35 cellular contexts compared by ENCODE assay signal in the genomic region with DNA sequence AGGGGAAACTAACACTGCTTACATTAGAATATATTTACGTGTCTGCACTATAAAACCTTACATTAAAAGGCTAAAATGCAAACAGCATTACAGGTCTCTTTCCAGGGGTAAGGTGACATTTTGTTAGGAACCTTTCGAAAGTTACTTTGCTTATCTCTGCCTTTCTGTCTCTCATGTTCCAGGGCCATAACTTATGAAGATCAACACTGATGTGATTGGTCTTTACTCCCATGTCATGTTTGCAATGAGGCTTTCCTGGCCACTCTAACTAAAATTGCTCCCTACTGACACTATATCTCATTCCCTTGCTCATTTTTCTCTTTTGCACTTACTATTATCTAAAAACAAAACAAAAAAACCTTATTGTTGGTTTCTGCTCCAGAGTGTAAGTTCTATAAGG.
DNase-seq lines count a peak whose midpoint lies in the region; ATAC-seq, FAIRE-seq and TF ChIP-seq lines count a peak whose summit lies in the region.
"Had no signal": no experiment of that assay in that cellular context is flagged by ENCODE, and none has a peak within 500 bp of the region (broad histone marks: within the 10 kb centered on the region; RNA-seq: fewer than 3 reads in every experiment).

No MANE protein-coding gene starts in this region.

- no peak overlapping the region for H3K4me3 Mint-ChIP-seq in nephron progenitor cell
- H3K4me3 Mint-ChIP-seq: B cell; CD14-positive monocyte; CD4-positive, alpha-beta memory T cell; CD4-positive, alpha-beta T cell; CD4-positive, CD25-positive, alpha-beta regulatory T cell; CD8-positive, alpha-beta memory T cell; CD8-positive, alpha-beta T cell had no signal

- H3K4me3 ChIP-seq in K562, result no peak overlapping the region
- H3K4me3 ChIP-seq: A549; BLaER1; BLaER1 treated with 17β-estradiol and CSF1 and Interleukin-3, amounts not matched to agents 10 nM and 100 nM had no signal

- H3K27me3 Mint-ChIP-seq in nephron progenitor cell (ENCODE audit: low read depth, poor library complexity), result no peaks in the 10 kb centered on the region
- H3K27me3 Mint-ChIP-seq: B cell; CD4-positive, alpha-beta memory T cell had no signal

- DNase-seq in OCI-M1 (lab: John Stamatoyannopoulos, UW) (peak; percentile 42), K562 (ENCODE audit: extremely low read depth in 1 of 4, low spot score in 3 of 4) (peak in 1 of 4 experiments; percentile 44), nephron progenitor cell (no peak), AG08396 (ENCODE audit: low spot score) (no peak), foreskin keratinocyte (no peak)
- DNase-seq: 8988T; ACHN; AML-193; BE2C; C1 segment of cervical spinal cord; Caco-2; Calu3; CD4-positive, alpha-beta memory T cell; CD4-positive, alpha-beta T cell; CD4-positive, CD25-positive, alpha-beta regulatory T cell; CD8-positive, alpha-beta memory T cell; CD8-positive, alpha-beta T cell; COR-L47; DMS 273 treated with DMSO at 0.1 percent for 48 hours; DMS153; DMS53; DMS79; DMS79 treated with DMSO at 0.1 percent for 48 hours; DND-41; EL had no signal

- 0% methylated on average over 2 of the region's 2 CpGs for WGBS in K562 (ENCODE audit: insufficient coverage, low coverage, missing lambda C conversion rate)

- no peaks in the 10 kb centered on the region for H3K27me3 ChIP-seq in K562 (ENCODE audit: control insufficient read depth in 2 of 2, insufficient read depth in 2 of 2, low read length in 2 of 2)
- peaks cover 8% of the 10 kb centered on the region for H3K27me3 ChIP-seq in foreskin keratinocyte
- H3K27me3 ChIP-seq: BE2C; BLaER1; BLaER1 treated with 17β-estradiol and CSF1 and Interleukin-3, amounts not matched to agents 10 nM and 100 nM had no signal

- intact Hi-C loops in K562 (cut with micrococcal nuclease), result no loop called here

- CTCF ChIA-PET in K562 (lab: Yijun Ruan, JAX; ENCODE audit: low intra/inter-chr PET ratio), result no interaction called here

- no peaks in the 10 kb centered on the region for H4K20me1 ChIP-seq in K562 (replicated peaks; ENCODE audit: control insufficient read depth, insufficient read depth, low read length)
- H4K20me1 ChIP-seq: BLaER1; BLaER1 treated with 17β-estradiol and CSF1 and Interleukin-3, amounts not matched to agents 10 nM and 100 nM had no signal

- no TSS peak for BruUV-seq in K562 (replicated peaks; lab: Mats Ljungman, UMichigan)

- no peak for TF ChIP-seq EP300 in K562 (IDR thresholded peaks at IDR 0.05; ENCODE audit: low read length)

- POLR2A ChIA-PET in K562 (lab: Yijun Ruan, JAX), result interaction anchor here (0.7 to 1.1 kb wide), 2 partner anchors 11 to 20 kb away, joined by 3 read pairs; no protein-coding TSS in a partner anchor

- H3K9me1 ChIP-seq in K562 (ENCODE audit: control insufficient read depth, insufficient read depth, low read length), result no peaks in the 10 kb centered on the region

- H3K4me2 ChIP-seq in K562 (ENCODE audit: insufficient read depth, low read length), result peak overlapping the region; percentile 38; the same call in 1 of the 2 replicates
- H3K4me2 ChIP-seq: A549; BLaER1; BLaER1 treated with 17β-estradiol and CSF1 and Interleukin-3, amounts not matched to agents 10 nM and 100 nM had no signal

- ATAC-seq in K562 (peak; percentile 23; the same call in 2 of the 3 replicates), foreskin keratinocyte (no peak), GM21367 (IDR thresholded peaks at IDR 0.05; ENCODE audit: unreplicated experiment) (no peak)
- ATAC-seq: A549; CD8-positive, alpha-beta T cell had no signal

- H3K4me1 Mint-ChIP-seq in nephron progenitor cell, result peaks cover 26% of the 10 kb centered on the region
- H3K4me1 Mint-ChIP-seq: B cell; CD14-positive monocyte; CD4-positive, alpha-beta memory T cell; CD4-positive, CD25-positive, alpha-beta regulatory T cell; CD8-positive, alpha-beta memory T cell had no signal

- no peak for TF ChIP-seq RAD21 in K562 (CRISPR knock-in tag; conservative IDR thresholded peaks at IDR 0.05 in 1 of 2, IDR thresholded peaks at IDR 0.05 in 1 of 2)

- peaks cover 4 to 18% of the 10 kb centered on the region in 2 experiments; a peak in 4 of 5 replicates for H3K4me1 ChIP-seq in K562 (replicated peaks in 1 of 2; ENCODE audit: control insufficient read depth in 2 of 2, insufficient read depth in 2 of 2, low read length in 2 of 2)
- H3K4me1 ChIP-seq in foreskin keratinocyte, result no peaks in the 10 kb centered on the region
- H3K4me1 ChIP-seq: A549; BLaER1; BLaER1 treated with 17β-estradiol and CSF1 and Interleukin-3, amounts not matched to agents 10 nM and 100 nM; Caco-2 had no signal

- FAIRE-seq in K562 (lab: Jason Lieb, UNC), result no peak
- FAIRE-seq: A204.1, A549, D721Med had no signal

- peak overlapping the region; percentile 82 for H2AFZ ChIP-seq in K562 (ENCODE audit: low read depth, low read length)

- H3K36me3 Mint-ChIP-seq in nephron progenitor cell (ENCODE audit: low read depth), result no peaks in the 10 kb centered on the region
- H3K36me3 Mint-ChIP-seq: CD14-positive monocyte; CD4-positive, alpha-beta memory T cell; CD4-positive, CD25-positive, alpha-beta regulatory T cell; CD8-positive, alpha-beta memory T cell; CD8-positive, alpha-beta T cell had no signal

- no peak overlapping the region; a peak in 1 of 4 replicates for H3K9ac ChIP-seq in K562 (ENCODE audit: insufficient read depth in 1 of 2, low read depth in 2 of 2, low read length in 2 of 2)
- H3K9ac ChIP-seq: BLaER1; BLaER1 treated with 17β-estradiol and CSF1 and Interleukin-3, amounts not matched to agents 10 nM and 100 nM had no signal

- H3K27ac Mint-ChIP-seq in nephron progenitor cell, result peak overlapping the region; percentile 62
- H3K27ac Mint-ChIP-seq: B cell; CD4-positive, alpha-beta memory T cell; CD4-positive, alpha-beta T cell; CD4-positive, CD25-positive, alpha-beta regulatory T cell; CD8-positive, alpha-beta memory T cell; CD8-positive, alpha-beta T cell had no signal

- no peaks in the 10 kb centered on the region for H3K9me3 ChIP-seq in K562 (replicated peaks; ENCODE audit: control insufficient read depth, insufficient read depth, low read depth, low read length)
- H3K9me3 ChIP-seq: A549; BE2C; BLaER1; BLaER1 treated with 17β-estradiol and CSF1 and Interleukin-3, amounts not matched to agents 10 nM and 100 nM; Caco-2 had no signal

- no peaks in the 10 kb centered on the region for H3K36me3 ChIP-seq in K562 (ENCODE audit: control insufficient read depth, insufficient read depth, low read length)
- H3K36me3 ChIP-seq: BE2C; BLaER1; BLaER1 treated with 17β-estradiol and CSF1 and Interleukin-3, amounts not matched to agents 10 nM and 100 nM had no signal

- no peaks in the 10 kb centered on the region for H3K9me3 Mint-ChIP-seq in nephron progenitor cell
- H3K9me3 Mint-ChIP-seq: CD4-positive, alpha-beta memory T cell; CD4-positive, alpha-beta T cell; CD8-positive, alpha-beta T cell had no signal

- peaks cover 29% of the 10 kb centered on the region for H3K79me2 ChIP-seq in K562 (ENCODE audit: control insufficient read depth, insufficient read depth, low read length)

- TF ChIP-seq CTCF in K562 (IDR thresholded peaks at IDR 0.05 in 2 of 3, conservative IDR thresholded peaks at IDR 0.05 in 1 of 3; ENCODE audit: insufficient read depth in 2 of 3, low read depth in 1 of 3, low read length in 3 of 3), result no peak
- no peak for TF ChIP-seq CTCF in nephron progenitor cell (IDR thresholded peaks at IDR 0.05)
- no peak for TF ChIP-seq CTCF in foreskin keratinocyte (conservative IDR thresholded peaks at IDR 0.05)

- in situ Hi-C loops in K562 (cut with MboI), result no loop called here

- no peak for TF ChIP-seq POLR2A in K562 (conservative IDR thresholded peaks at IDR 0.05)

- peak overlapping the region; percentile 93; the same call in 2 of the 3 replicates for H3K27ac ChIP-seq in K562 (ENCODE audit: extremely low read depth, low read depth, low read length)
- no peak overlapping the region for H3K27ac ChIP-seq in foreskin keratinocyte
- H3K27ac ChIP-seq: 22Rv1; A549; BLaER1; BLaER1 treated with 17β-estradiol and CSF1 and Interleukin-3, amounts not matched to agents 10 nM and 100 nM; C4-2B had no signal

TF ChIP-seq in K562, 482 proteins besides CTCF, POLR2A, EP300 and RAD21 (continues in another document):
- TF ChIP-seq PKNOX1 (IDR thresholded peaks at IDR 0.05) (peak; percentile 90), MEIS2 (IDR thresholded peaks at IDR 0.05; ENCODE audit: partially characterized antibody) (peak; percentile 88)
- TF ChIP-seq, protein P1, sequence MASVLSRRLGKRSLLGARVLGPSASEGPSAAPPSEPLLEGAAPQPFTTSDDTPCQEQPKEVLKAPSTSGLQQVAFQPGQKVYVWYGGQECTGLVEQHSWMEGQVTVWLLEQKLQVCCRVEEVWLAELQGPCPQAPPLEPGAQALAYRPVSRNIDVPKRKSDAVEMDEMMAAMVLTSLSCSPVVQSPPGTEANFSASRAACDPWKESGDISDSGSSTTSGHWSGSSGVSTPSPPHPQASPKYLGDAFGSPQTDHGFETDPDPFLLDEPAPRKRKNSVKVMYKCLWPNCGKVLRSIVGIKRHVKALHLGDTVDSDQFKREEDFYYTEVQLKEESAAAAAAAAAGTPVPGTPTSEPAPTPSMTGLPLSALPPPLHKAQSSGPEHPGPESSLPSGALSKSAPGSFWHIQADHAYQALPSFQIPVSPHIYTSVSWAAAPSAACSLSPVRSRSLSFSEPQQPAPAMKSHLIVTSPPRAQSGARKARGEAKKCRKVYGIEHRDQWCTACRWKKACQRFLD (CRISPR knock-in tag; IDR thresholded peaks at IDR 0.05), result 0 out of 2 replicates have a peak, but pooled peaks have one; percentile 40
